ENCODE assay signal across 24 cellular contexts in the genomic region with DNA sequence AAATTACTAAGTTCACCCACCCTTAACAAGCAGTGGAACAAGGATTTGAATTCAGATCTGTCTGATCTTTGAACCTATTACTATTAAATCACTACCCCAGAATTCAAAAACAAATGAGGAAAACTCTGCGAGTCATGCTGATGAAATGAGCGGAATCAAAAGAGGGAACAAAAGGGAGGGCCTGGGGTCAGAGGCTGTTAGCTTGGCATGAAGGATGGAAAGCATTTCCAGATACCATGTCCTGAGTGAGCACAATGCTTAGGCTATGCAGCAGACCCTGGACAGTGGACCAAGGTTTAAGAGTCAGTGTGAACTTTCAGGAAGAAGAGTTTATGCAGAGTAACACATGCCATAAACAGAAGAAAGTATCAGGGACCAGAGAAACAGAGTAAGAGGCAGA. TPM values are rescaled to one million over a fixed set of nuclear protein-coding genes. Genes with fewer than 3 reads are reported as not detected.
DNase-seq lines count a peak whose midpoint lies in the region; ATAC-seq, FAIRE-seq and TF ChIP-seq lines count a peak whose summit lies in the region.
"Had no signal": no experiment of that assay in that cellular context is flagged by ENCODE, and none has a peak within 500 bp of the region (broad histone marks: within the 10 kb centered on the region; RNA-seq: fewer than 3 reads in every experiment).

No MANE protein-coding gene starts in this region.

- no peak for FAIRE-seq in GM12891 (lab: Jason Lieb, UNC)
- FAIRE-seq: endothelial cell of umbilical vein, TTC549 had no signal

- no peak overlapping the region for H3K4me3 Mint-ChIP-seq in HFFc6
- H3K4me3 Mint-ChIP-seq: activated CD4-positive, alpha-beta T cell treated with anti-CD3 and anti-CD28 coated beads for 36 hours; activated naive CD8-positive, alpha-beta T cell; activated T-helper 1 cell treated with anti-CD3 and anti-CD28 coated beads, Interleukin-12 subunit alpha, Interleukin-12 subunit beta, Interleukin-2, Interleukin-4 antibody, amounts not matched to agents 30 ng/mL and 10 ng/mL and 1 ng/mL, durations not matched to agents 14 hours and 24 hours and 36 hours; T-cell had no signal

- H3K27me3 Mint-ChIP-seq in HFFc6 (ENCODE audit: insufficient read depth) = no peaks in the 10 kb centered on the region; the same call in 1 of the 2 replicates
- H3K27me3 Mint-ChIP-seq: activated CD4-positive, alpha-beta T cell treated with anti-CD3 and anti-CD28 coated beads for 36 hours; T-cell had no signal

- no peaks in the 10 kb centered on the region for H3K9me3 Mint-ChIP-seq in HFFc6
- H3K9me3 Mint-ChIP-seq: activated T-helper 1 cell treated with anti-CD3 and anti-CD28 coated beads, Interleukin-12 subunit alpha, Interleukin-12 subunit beta, Interleukin-2, Interleukin-4 antibody, amounts not matched to agents 30 ng/mL and 10 ng/mL and 1 ng/mL, durations not matched to agents 14 hours and 24 hours and 36 hours had no signal

- H3K9me3 ChIP-seq in adipocyte (ENCODE audit: control insufficient read depth, low read length) = no peaks in the 10 kb centered on the region
- H3K9me3 ChIP-seq: BE2C, left lung had no signal

- no peak for TF ChIP-seq CTCF in HFFc6 (IDR thresholded peaks at IDR 0.05)
- no peak for TF ChIP-seq CTCF in fibroblast of the aortic adventitia (IDR thresholded peaks at IDR 0.05; ENCODE audit: insufficient read depth, low read length)

- H3K36me3 ChIP-seq in adipocyte (ENCODE audit: control insufficient read depth, insufficient read depth, low read length, severe bottlenecking) = no peaks in the 10 kb centered on the region
- H3K36me3 ChIP-seq: BE2C, left lung had no signal

- H3K9ac ChIP-seq in adipocyte (ENCODE audit: low read length) = peak overlapping the region; percentile 50

- no peaks in the 10 kb centered on the region for H3K36me3 Mint-ChIP-seq in HFFc6 (ENCODE audit: low read depth)
- H3K36me3 Mint-ChIP-seq: activated naive CD8-positive, alpha-beta T cell; T-cell had no signal

- no peak for TF ChIP-seq POLR2A in GM12891 (IDR thresholded peaks at IDR 0.05; ENCODE audit: low read depth, low read length)

- no peak for DNase-seq in HFFc6
- peak; percentile 58 for DNase-seq in adipocyte (ENCODE audit: low read depth)
- peak; percentile 40 for DNase-seq in fibroblast of the aortic adventitia (ENCODE audit: low read depth)
- DNase-seq in skeletal muscle cell (ENCODE audit: low read depth) = peak; percentile 30
- no peak for DNase-seq in iPS-NIHi7 (ENCODE audit: extremely low spot score)
- DNase-seq in stimulated activated CD4-positive, alpha-beta T cell treated with anti-CD3 and anti-CD28 coated beads, Interleukin-4, amount 100 ng/mL, for 4 hours = no peak
- no peak for DNase-seq in GM12891 (ENCODE audit: insufficient read length, low spot score)
- DNase-seq: activated CD4-positive, alpha-beta T cell treated with anti-CD3 and anti-CD28 coated beads for 36 hours; BE2C; dermis blood vessel endothelial cell; glutamatergic neuron; left lung; NCI-H1417; stimulated activated CD4-positive, alpha-beta T cell treated with anti-CD3 and anti-CD28 coated beads, Interleukin-15, amount 100 ng/mL, for 24 hours; T-cell had no signal

- H3K27me3 ChIP-seq in adipocyte (replicated peaks; ENCODE audit: control insufficient read depth, insufficient read depth, low read length) = no peaks in the 10 kb centered on the region
- H3K27me3 ChIP-seq: BE2C, left lung had no signal

- peak overlapping the region; percentile 56 for H3K27ac Mint-ChIP-seq in HFFc6
- H3K27ac Mint-ChIP-seq: activated CD4-positive, alpha-beta T cell treated with anti-CD3 and anti-CD28 coated beads for 36 hours; activated naive CD8-positive, alpha-beta T cell; activated T-helper 1 cell treated with anti-CD3 and anti-CD28 coated beads, Interleukin-12 subunit alpha, Interleukin-12 subunit beta, Interleukin-2, Interleukin-4 antibody, amounts not matched to agents 30 ng/mL and 10 ng/mL and 1 ng/mL, durations not matched to agents 14 hours and 24 hours and 36 hours; T-cell had no signal

- H3K4me1 Mint-ChIP-seq in HFFc6 (ENCODE audit: low read depth) = peaks cover 53% of the 10 kb centered on the region
- H3K4me1 Mint-ChIP-seq: activated CD4-positive, alpha-beta T cell treated with anti-CD3 and anti-CD28 coated beads for 36 hours had no signal

- H3K4me1 ChIP-seq in adipocyte (ENCODE audit: control insufficient read depth, insufficient read depth, low read length) = peaks cover 43% of the 10 kb centered on the region
- H3K4me1 ChIP-seq: BE2C, left lung had no signal

- ATAC-seq in HG03565 (IDR thresholded peaks at IDR 0.05; ENCODE audit: unreplicated experiment) = no peak
- ATAC-seq: activated CD4-positive, alpha-beta T cell treated with anti-CD3 and anti-CD28 coated beads for 36 hours; left lung; Right ventricle myocardium inferior; T-cell had no signal

- no peak overlapping the region for H3K4me3 ChIP-seq in adipocyte (ENCODE audit: low read length)
- no peak overlapping the region for H3K4me3 ChIP-seq in fibroblast of the aortic adventitia (ENCODE audit: low read depth, low read length)
- no peak overlapping the region for H3K4me3 ChIP-seq in skeletal muscle cell (ENCODE audit: low read depth, low read length)
- H3K4me3 ChIP-seq: left lung had no signal

TF ChIP-seq in GM12891, 5 proteins besides CTCF, POLR2A, EP300 and RAD21:
- TF ChIP-seq TAF1 (IDR thresholded peaks at IDR 0.05; ENCODE audit: low read depth, low read length) (no peak), SPI1 (IDR thresholded peaks at IDR 0.05; ENCODE audit: low read depth, low read length) (no peak), PAX5 (IDR thresholded peaks at IDR 0.05; ENCODE audit: insufficient read depth, low read length, severe bottlenecking) (no peak), POLR2AphosphoS5 (IDR thresholded peaks at IDR 0.05; ENCODE audit: low read depth, low read length) (no peak), POU2F2 (IDR thresholded peaks at IDR 0.05; ENCODE audit: low read depth, low read length) (no peak)

RNA-seq across cellular contexts. Expression of a gene that starts 30.5 kb away (rescaled TPM):
- under 1 TPM; 0.10 to 0.57 (median 0.21) TPM for total RNA-seq in HFFc6 (2021; fragmentation: NEBNext Ultra II Directional; extraction: Animal tissue kit (Norgen Biotek cat#: 25700))
- 1.2 TPM in 1 of 2 replicates, not detected in the other for total RNA-seq in fibroblast of the aortic adventitia (ENCODE audit: low replicate concordance)
- 0.03 TPM for polyA plus RNA-seq in GM12891 (2012; ENCODE audit: low read depth, missing spikeins)
- total RNA-seq: activated CD4-positive, alpha-beta T cell treated with anti-CD3 and anti-CD28 coated beads for 36 hours; activated T-helper 1 cell treated with anti-CD3 and anti-CD28 coated beads, Interleukin-12 subunit alpha, Interleukin-12 subunit beta, Interleukin-2, Interleukin-4 antibody, amounts not matched to agents 30 ng/mL and 10 ng/mL and 1 ng/mL, durations not matched to agents 14 hours and 24 hours and 36 hours; Daoy; dermis blood vessel endothelial cell; endothelial cell of umbilical vein; mononuclear cell; pulmonary artery endothelial cell; Right ventricle myocardium inferior; T-cell had no signal
- polyA plus RNA-seq: endothelial cell of umbilical vein had no signal

Comparison
In these comparisons a context has a peak if more than half of its experiments do, and no peak if none do; other contexts are left out.
1. DNase-seq: peak in adipocyte (single experiment), fibroblast of the aortic adventitia (single experiment) and skeletal muscle cell (single experiment); none in HFFc6 (single experiment), iPS-NIHi7 (single experiment), stimulated activated CD4-positive, alpha-beta T cell treated with anti-CD3 and anti-CD28 coated beads, Interleukin-4, amount 100 ng/mL, for 4 hours (0 of 2) and GM12891 (single experiment).